In the genomic region with DNA sequence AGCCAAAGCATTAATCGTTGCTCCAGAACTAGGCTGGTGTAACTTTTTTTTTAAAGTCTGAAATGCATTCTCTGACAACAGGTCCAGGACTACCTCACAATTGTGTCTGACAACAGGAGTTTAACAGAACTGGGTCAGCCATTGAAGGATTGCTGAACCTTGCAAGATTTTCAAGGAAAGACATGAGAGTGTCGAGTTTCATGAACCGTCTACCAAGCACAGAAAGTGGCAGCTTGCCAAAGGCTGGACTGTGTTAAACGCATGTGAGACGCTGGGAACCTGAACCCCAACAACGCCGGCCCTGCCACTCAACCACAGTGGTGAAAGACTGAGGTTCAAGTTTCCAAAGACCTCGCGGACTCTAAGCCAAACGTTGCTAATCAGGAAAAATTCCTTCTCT, we compare ENCODE assay signal across 10 cellular contexts.
DNase-seq lines count a peak whose midpoint lies in the region; ATAC-seq and TF ChIP-seq lines count a peak whose summit lies in the region.
"Had no signal": no experiment of that assay in that cellular context is flagged by ENCODE, and none has a peak within 500 bp of the region (broad histone marks: within the 10 kb centered on the region; RNA-seq: fewer than 3 reads in every experiment).

No MANE protein-coding gene starts in this region.

- intact Hi-C loops in sigmoid colon (cut with DNase I) (no loop called here), CD14-positive monocyte (cut with micrococcal nuclease) (no loop called here)

- peak overlapping the region; percentile 41; the same call in 1 of the 2 replicates for H3K9ac ChIP-seq in KMS-11

- H3K36me3 Mint-ChIP-seq in glutamatergic neuron (ENCODE audit: unreplicated experiment) (peaks cover 4% of the 10 kb centered on the region), CD14-positive monocyte (no peaks in the 10 kb centered on the region)
- no peaks in the 10 kb centered on the region for H3K36me3 Mint-ChIP-seq in natural killer cell treated with Interleukin-12 subunit alpha and Interleukin-12 subunit beta and Interleukin-15 and Interleukin-18, amount 100 ng/mL, for 72 hours
- H3K36me3 Mint-ChIP-seq: activated naive CD8-positive, alpha-beta T cell treated with anti-CD3 and anti-CD28 coated beads, Interleukin-2, amount 10 ng/mL, durations not matched to agents 7 days and 5 days had no signal

- TF ChIP-seq EP300 in sigmoid colon (IDR thresholded peaks at IDR 0.05) = no peak

- H3K4me2 ChIP-seq in KMS-11 = peak overlapping the region; percentile 74

- 66 to 80% methylated on average over 10 of the region's 10 CpGs for WGBS in sigmoid colon, 2 donors

- no peak for ATAC-seq in HG02798 (IDR thresholded peaks at IDR 0.05; ENCODE audit: poor library complexity, unreplicated experiment)
- ATAC-seq in natural killer cell treated with Interleukin-12 subunit alpha and Interleukin-12 subunit beta and Interleukin-15 and Interleukin-18, amount 100 ng/mL, for 72 hours = no peak

- H3K27me3 Mint-ChIP-seq in glutamatergic neuron (ENCODE audit: unreplicated experiment) (no peaks in the 10 kb centered on the region), CD14-positive monocyte (ENCODE audit: low read depth in 3 of 3) (peaks cover 0 to 2% (median 0%) of the 10 kb centered on the region in 3 donors)
- H3K27me3 Mint-ChIP-seq in natural killer cell treated with Interleukin-12 subunit alpha and Interleukin-12 subunit beta and Interleukin-15 and Interleukin-18, amount 100 ng/mL, for 72 hours = peaks cover 3 to 9% of the 10 kb centered on the region in 2 donors

- peaks cover 12% of the 10 kb centered on the region for H3K4me1 Mint-ChIP-seq in glutamatergic neuron (ENCODE audit: low read depth, unreplicated experiment)
- H3K4me1 Mint-ChIP-seq in natural killer cell treated with Interleukin-12 subunit alpha and Interleukin-12 subunit beta and Interleukin-15 and Interleukin-18, amount 100 ng/mL, for 72 hours (ENCODE audit: low read depth in 2 of 2) = no peaks in the 10 kb centered on the region
- peaks cover 36% of the 10 kb centered on the region for H3K4me1 Mint-ChIP-seq in CD14-positive monocyte

- no peak overlapping the region for H3K4me3 Mint-ChIP-seq in glutamatergic neuron (ENCODE audit: unreplicated experiment)
- H3K4me3 Mint-ChIP-seq in natural killer cell treated with Interleukin-12 subunit alpha and Interleukin-12 subunit beta and Interleukin-15 and Interleukin-18, amount 100 ng/mL, for 72 hours = no peak overlapping the region
- no peak overlapping the region for H3K4me3 Mint-ChIP-seq in CD14-positive monocyte
- H3K4me3 Mint-ChIP-seq: activated naive CD8-positive, alpha-beta T cell treated with anti-CD3 and anti-CD28 coated beads, Interleukin-2, amount 10 ng/mL, durations not matched to agents 7 days and 5 days had no signal

- H4K20me1 ChIP-seq in KMS-11 (ENCODE audit: insufficient read depth) = no peaks in the 10 kb centered on the region

- H3K36me3 ChIP-seq in KMS-11 (ENCODE audit: insufficient read depth) (no peaks in the 10 kb centered on the region), sigmoid colon (peaks cover 0 to under 1% (median 0%) of the 10 kb centered on the region in 4 donors)

- DNase-seq in RPMI7951 (ENCODE audit: low read depth) (peak; percentile 85), glutamatergic neuron (peak; percentile 19), sigmoid colon (peak; percentile 87), CD14-positive monocyte (ENCODE audit: low spot score) (no peak)
- no peak for DNase-seq in natural killer cell treated with Interleukin-12 subunit alpha and Interleukin-12 subunit beta and Interleukin-15 and Interleukin-18, amount 100 ng/mL, for 72 hours (ENCODE audit: low spot score)
- DNase-seq in activated CD4-positive, alpha-beta T cell treated with anti-CD3 and anti-CD28 coated beads, Interleukin-2, amount 50 U/mL, for 48 hours = no peak
- DNase-seq: activated naive CD8-positive, alpha-beta T cell treated with anti-CD3 and anti-CD28 coated beads, Interleukin-2, amount 10 ng/mL, durations not matched to agents 7 days and 5 days had no signal

- H3K9me3 ChIP-seq in sigmoid colon = no peaks in the 10 kb centered on the region

- peak overlapping the region; percentile 31 for H2AFZ ChIP-seq in KMS-11 (ENCODE audit: low read depth)

- H3K79me2 ChIP-seq in KMS-11 (ENCODE audit: insufficient read depth, low read depth) = no peaks in the 10 kb centered on the region; the same call in 1 of the 2 replicates

- no peak overlapping the region for H3K27ac Mint-ChIP-seq in glutamatergic neuron (ENCODE audit: unreplicated experiment)
- H3K27ac Mint-ChIP-seq in natural killer cell treated with Interleukin-12 subunit alpha and Interleukin-12 subunit beta and Interleukin-15 and Interleukin-18, amount 100 ng/mL, for 72 hours = no peak overlapping the region
- H3K27ac Mint-ChIP-seq in CD14-positive monocyte = no peak overlapping the region
- H3K27ac Mint-ChIP-seq: activated naive CD8-positive, alpha-beta T cell treated with anti-CD3 and anti-CD28 coated beads, Interleukin-2, amount 10 ng/mL, durations not matched to agents 7 days and 5 days had no signal

- H3K4me1 ChIP-seq in KMS-11 (ENCODE audit: low read depth, poor library complexity, severe bottlenecking) = peaks cover 88% of the 10 kb centered on the region
- H3K4me1 ChIP-seq in sigmoid colon = peaks cover 0 to 61% (median 42%) of the 10 kb centered on the region in 4 donors

- TF ChIP-seq POLR2A in sigmoid colon (IDR thresholded peaks at IDR 0.05) = no peak

- H3K4me3 ChIP-seq in KMS-11 (IDR thresholded peaks at IDR 0.05; ENCODE audit: insufficient read depth, low read depth, low read length) = no peak overlapping the region
- H3K4me3 ChIP-seq in sigmoid colon = no peak overlapping the region
- H3K4me3 ChIP-seq: lung had no signal

- TF ChIP-seq CTCF in KMS-11 (conservative IDR thresholded peaks at IDR 0.05; ENCODE audit: low read depth, low read length) (no peak), glutamatergic neuron (IDR thresholded peaks at IDR 0.05; ENCODE audit: partially characterized antibody, unreplicated experiment) (no peak), sigmoid colon (IDR thresholded peaks at IDR 0.05) (no peak), CD14-positive monocyte (IDR thresholded peaks at IDR 0.05) (no peak)

- H3K9me3 Mint-ChIP-seq in glutamatergic neuron (ENCODE audit: unreplicated experiment) (no peaks in the 10 kb centered on the region), CD14-positive monocyte (peaks cover 0 to 2% (median 0%) of the 10 kb centered on the region in 7 donors)
- no peaks in the 10 kb centered on the region for H3K9me3 Mint-ChIP-seq in natural killer cell treated with Interleukin-12 subunit alpha and Interleukin-12 subunit beta and Interleukin-15 and Interleukin-18, amount 100 ng/mL, for 72 hours
- H3K9me3 Mint-ChIP-seq: activated naive CD8-positive, alpha-beta T cell treated with anti-CD3 and anti-CD28 coated beads, Interleukin-2, amount 10 ng/mL, durations not matched to agents 7 days and 5 days had no signal

- no peaks in the 10 kb centered on the region for H3K27me3 ChIP-seq in KMS-11 (ENCODE audit: insufficient read depth, low read depth)
- no peaks in the 10 kb centered on the region for H3K27me3 ChIP-seq in sigmoid colon

- peak overlapping the region; percentile 88 for H3K27ac ChIP-seq in KMS-11
- peak overlapping the region in 2 of 4 donors; percentile 43 to 51 for H3K27ac ChIP-seq in sigmoid colon

Comparison
In these comparisons a context has a peak if more than half of its experiments do, and no peak if none do; other contexts are left out.
1. DNase-seq: peak in RPMI7951 (single experiment), glutamatergic neuron (single experiment) and sigmoid colon (single experiment); none in natural killer cell treated with Interleukin-12 subunit alpha and Interleukin-12 subunit beta and Interleukin-15 and Interleukin-18, amount 100 ng/mL, for 72 hours (single experiment), CD14-positive monocyte (single experiment) and activated CD4-positive, alpha-beta T cell treated with anti-CD3 and anti-CD28 coated beads, Interleukin-2, amount 50 U/mL, for 48 hours (0 of 2).